In genomic region chr9:34559616-34560546, GRCh38 we compare ENCODE assay signal across 9 cellular contexts. TPM values are rescaled to one million over a fixed set of nuclear protein-coding genes. Genes with fewer than 3 reads are reported as not detected.
DNase-seq lines count a peak whose midpoint lies in the region; ATAC-seq and TF ChIP-seq lines count a peak whose summit lies in the region.
"Had no signal": no experiment of that assay in that cellular context is flagged by ENCODE, and none has a peak within 500 bp of the region (broad histone marks: within the 10 kb centered on the region; RNA-seq: fewer than 3 reads in every experiment).

No MANE protein-coding gene starts in this region.

- intact Hi-C loops in spleen (cut with DNase I; ENCODE audit: low total_unique reads) = no loop called here

- 13 to 38% (median 32%) methylated on average over 9 to 21 of the region's 21 CpGs for WGBS in spleen, 5 donors

- ATAC-seq in HG03095 (IDR thresholded peaks at IDR 0.05; ENCODE audit: unreplicated experiment) (no peak), HG02970 (IDR thresholded peaks at IDR 0.05; ENCODE audit: low FRiP score, unreplicated experiment) (no peak)

- H3K27ac ChIP-seq in brain microvascular endothelial cell = no peak overlapping the region
- peak overlapping the region in 6 of 8 donors; percentile 4 to 67 (median 58) for H3K27ac ChIP-seq in spleen

- in situ Hi-C loops in brain microvascular endothelial cell (cut with HindIII; ENCODE audit: low pct_ligation_motif_present, low sequenced_read_pairs) = no loop called here

- peaks cover 12 to 53% (median 31%) of the 10 kb centered on the region in 6 donors for H3K4me1 ChIP-seq in spleen

- H3K9me3 ChIP-seq in spleen = peaks cover 0 to 8% (median 3%) of the 10 kb centered on the region in 8 donors
- H3K9me3 ChIP-seq: uterus had no signal

- H3K4me3 ChIP-seq in brain microvascular endothelial cell (ENCODE audit: low read depth, low read length) = peak overlapping the region; percentile 3
- peak overlapping the region in 2 of 8 donors; percentile 5 to 7 for H3K4me3 ChIP-seq in spleen
- H3K4me3 ChIP-seq: uterus had no signal

- DNase-seq in HPDE6-E6E7 (ENCODE audit: extremely low spot score) = peak; percentile 38
- DNase-seq in brain microvascular endothelial cell = peak; percentile 43
- DNase-seq in iris pigment epithelial cell (ENCODE audit: low read depth) = peak; percentile 79
- DNase-seq in spleen = no peak
- no peak for DNase-seq in T-helper 1 cell
- DNase-seq in stimulated activated CD4-positive, alpha-beta T cell treated with anti-CD3 and anti-CD28 coated beads, Interleukin-4, amount 100 ng/mL, for 1 hour = no peak

- H3K36me3 ChIP-seq in brain microvascular endothelial cell (replicated peaks) = no peaks in the 10 kb centered on the region
- no peaks in the 10 kb centered on the region for H3K36me3 ChIP-seq in spleen
- H3K36me3 ChIP-seq: uterus had no signal

- TF ChIP-seq CTCF in brain microvascular endothelial cell (IDR thresholded peaks at IDR 0.05; ENCODE audit: low read depth, low read length, missing control alignments) (no peak), spleen (IDR thresholded peaks at IDR 0.05 in 8 of 11, conservative IDR thresholded peaks at IDR 0.05 in 3 of 11) (no peak)

- TF ChIP-seq POLR2A in spleen (IDR thresholded peaks at IDR 0.05) = no peak

- H3K27me3 ChIP-seq in brain microvascular endothelial cell (replicated peaks) (peaks cover 15% of the 10 kb centered on the region), spleen (replicated peaks in 1 of 7) (peaks cover 0 to 36% (median 0%) of the 10 kb centered on the region in 7 donors)
- H3K27me3 ChIP-seq: uterus had no signal

RNA-seq across cellular contexts. Expression of gene CNTFR, which starts 29.6 kb away (rescaled TPM):
- total RNA-seq in spleen = 10 to 100 TPM in 5 of 7 donors, 1 to 10 TPM in 2; 6.6 to 46.8 (median 26.3) TPM
- 1 to 10 TPM; 2.8 to 7.7 (median 3.1) TPM for polyA plus RNA-seq in spleen

RNA-seq across cellular contexts. Expression of gene ENHO, which starts 37.1 kb away (rescaled TPM):
- total RNA-seq in spleen = under 1 TPM in 3 of 7 donors, not detected in 4; 0.35 to 0.91 (median 0.46) TPM
- under 1 TPM; 0.74 to 0.94 (median 0.89) TPM for polyA plus RNA-seq in spleen

RNA-seq across cellular contexts. Expression of gene RPP25L, which starts 52.0 kb away (rescaled TPM):
- 10 to 100 TPM; 16.8 to 36.1 (median 21.5) TPM for total RNA-seq in spleen
- 10 to 100 TPM; 32.5 to 54.1 (median 46.7) TPM for polyA plus RNA-seq in spleen

Comparison
In these comparisons a context has a peak if more than half of its experiments do, and no peak if none do; other contexts are left out.
1. DNase-seq: peak in HPDE6-E6E7 (single experiment), brain microvascular endothelial cell (single experiment) and iris pigment epithelial cell (single experiment); none in spleen (single experiment), T-helper 1 cell (0 of 5) and stimulated activated CD4-positive, alpha-beta T cell treated with anti-CD3 and anti-CD28 coated beads, Interleukin-4, amount 100 ng/mL, for 1 hour (single experiment).